22 cellular contexts compared by ENCODE assay signal in genomic region chr18:35818353-35818667, GRCh38.
A peak's percentile ranks its signal among the peaks of the same experiment; 100 is the strongest.
DNase-seq lines count a peak whose midpoint lies in the region; ATAC-seq, FAIRE-seq and TF ChIP-seq lines count a peak whose summit lies in the region.
"Had no signal": no experiment of that assay in that cellular context is flagged by ENCODE, and none has a peak within 500 bp of the region (broad histone marks: within the 10 kb centered on the region; RNA-seq: fewer than 3 reads in every experiment).

No MANE protein-coding gene starts in this region.

- H3K4ac ChIP-seq in neuronal stem cell (ENCODE audit: low read length): no peak overlapping the region

- H3K4me2 ChIP-seq in HepG2 (ENCODE audit: low read depth, low read length) (peak overlapping the region; percentile 29), neuronal stem cell (ENCODE audit: insufficient read depth, low read length, poor library complexity, severe bottlenecking) (no peak overlapping the region)
- H3K4me2 ChIP-seq: BLaER1 had no signal

- TF ChIP-seq POLR2A in HepG2 (IDR thresholded peaks at IDR 0.05; ENCODE audit: insufficient read depth in 1 of 2, low read depth in 2 of 2, low read length in 2 of 2) (no peak), right lobe of liver (IDR thresholded peaks at IDR 0.05) (no peak), esophagus muscularis mucosa (IDR thresholded peaks at IDR 0.05; ENCODE audit: low read depth) (no peak)

- DNase-seq in HepG2 (ENCODE audit: low spot score): no peak
- DNase-seq in right lobe of liver: no peak
- no peak for DNase-seq in WTC11 (ENCODE audit: low spot score)
- no peak for DNase-seq in neuronal stem cell (ENCODE audit: low spot score)
- no peak for DNase-seq in esophagus muscularis mucosa (ENCODE audit: extremely low spot score)
- DNase-seq: 8988T; CD4-positive, alpha-beta memory T cell; DMS153; DMS79; GDM1; HFFc6; IMR-90 had no signal

- no peak overlapping the region for H4K8ac ChIP-seq in neuronal stem cell (ENCODE audit: low read depth, low read length)

- H3K9ac ChIP-seq in HepG2 (ENCODE audit: insufficient read depth, low read depth, low read length): no peak overlapping the region
- H3K9ac ChIP-seq in neuronal stem cell (ENCODE audit: low read depth, low read length, poor library complexity): no peak overlapping the region
- H3K9ac ChIP-seq: BLaER1 had no signal

- ATAC-seq in HepG2: peak; percentile 39
- ATAC-seq in right lobe of liver: no peak
- peak; percentile 55 for ATAC-seq in WTC11
- no peak for ATAC-seq in GM19023 (IDR thresholded peaks at IDR 0.05; ENCODE audit: unreplicated experiment)
- no peak for ATAC-seq in HG03565 (IDR thresholded peaks at IDR 0.05; ENCODE audit: unreplicated experiment)
- ATAC-seq: HCT116 had no signal

- intact Hi-C loops in HepG2 (cut with micrococcal nuclease; ENCODE audit: unreplicated experiment): no loop called here
- intact Hi-C loops in right lobe of liver (cut with DNase I): no loop called here
- intact Hi-C loops in esophagus muscularis mucosa (cut with DNase I): no loop called here

- H3K27ac Mint-ChIP-seq in WTC11: 0 out of 2 replicates have a peak overlapping the region, but pooled peaks have one; percentile 4
- H3K27ac Mint-ChIP-seq: CD14-positive monocyte; CD4-positive, alpha-beta memory T cell; HFFc6 had no signal

- TF ChIP-seq EP300 in HepG2 (IDR thresholded peaks at IDR 0.05; ENCODE audit: low read depth in 2 of 2, low read length in 2 of 2) (no peak), HepG2 (CRISPR knock-in tag; IDR thresholded peaks at IDR 0.05; ENCODE audit: borderline replicate concordance) (no peak), esophagus muscularis mucosa (IDR thresholded peaks at IDR 0.05) (no peak)

- H3K9me3 ChIP-seq in HepG2 (ENCODE audit: low read length): no peaks in the 10 kb centered on the region
- no peaks in the 10 kb centered on the region for H3K9me3 ChIP-seq in right lobe of liver
- H3K9me3 ChIP-seq in neuronal stem cell (replicated peaks in 1 of 2; ENCODE audit: control insufficient read depth in 2 of 2, insufficient read depth in 1 of 2, low read depth in 1 of 2, low read length in 2 of 2): peaks cover 0 to 1% of the 10 kb centered on the region in 2 donors
- H3K9me3 ChIP-seq in esophagus muscularis mucosa: no peaks in the 10 kb centered on the region
- H3K9me3 ChIP-seq: BLaER1 had no signal

- H2AFZ ChIP-seq in HepG2 (ENCODE audit: low read length): no peak overlapping the region
- H2AFZ ChIP-seq in neuronal stem cell (ENCODE audit: low read length): peak overlapping the region; percentile 56

- no peaks in the 10 kb centered on the region for H3K27me3 Mint-ChIP-seq in WTC11 (ENCODE audit: low read depth)

- peaks cover 26% of the 10 kb centered on the region for H3K4me1 Mint-ChIP-seq in WTC11
- H3K4me1 Mint-ChIP-seq: CD4-positive, alpha-beta memory T cell had no signal

- no peak overlapping the region for H2BK5ac ChIP-seq in neuronal stem cell (ENCODE audit: low read length)

- H3K4me3 ChIP-seq in HepG2 (replicated peaks in 1 of 3; ENCODE audit: insufficient read depth in 1 of 3, low read depth in 2 of 3, low read length in 3 of 3) (peak overlapping the region in 1 of 3 experiments; percentile 2; a peak in 1 of 6 replicates), right lobe of liver (no peak overlapping the region), neuronal stem cell (ENCODE audit: low read length in 2 of 2) (no peak overlapping the region), esophagus muscularis mucosa (no peak overlapping the region)
- H3K4me3 ChIP-seq: BLaER1, K562 had no signal

- no peaks in the 10 kb centered on the region for H3K36me3 ChIP-seq in HepG2 (replicated peaks in 1 of 2; ENCODE audit: control insufficient read depth in 1 of 2, insufficient read depth in 2 of 2, low read length in 2 of 2)
- H3K36me3 ChIP-seq in right lobe of liver: no peaks in the 10 kb centered on the region
- H3K36me3 ChIP-seq in neuronal stem cell (replicated peaks in 1 of 2; ENCODE audit: control insufficient read depth in 2 of 2, insufficient read depth in 2 of 2, low read length in 2 of 2): no peaks in the 10 kb centered on the region
- H3K36me3 ChIP-seq in esophagus muscularis mucosa: no peaks in the 10 kb centered on the region
- H3K36me3 ChIP-seq: BLaER1 had no signal

- peak overlapping the region; percentile 25 for H3K14ac ChIP-seq in neuronal stem cell (ENCODE audit: low read length)

- WGBS in HepG2 (ENCODE audit: low lambda C conversion rate): 57% methylated on average over 5 of the region's 12 CpGs
- WGBS in right lobe of liver (ENCODE audit: insufficient coverage, low coverage, low lambda C conversion rate, missing lambda C conversion rate): 70% methylated on average over 4 of the region's 12 CpGs
- WGBS in neuronal stem cell (ENCODE audit: extremely low coverage in 2 of 2, insufficient read length in 2 of 2, insufficient replicate concordance in 1 of 2), 2 donors: no CpG with 5 or more reads among the region's 12 CpGs
- WGBS in esophagus muscularis mucosa: 75% methylated on average over 10 of the region's 12 CpGs

- POLR2A ChIA-PET in HepG2 (lab: Yijun Ruan, JAX): no interaction called here
- POLR2A ChIA-PET in WTC11 (lab: Charles Lee): no interaction called here

- in situ Hi-C loops in HepG2 (cut with HindIII; ENCODE audit: extremely low pct_ligation_motif_present, low pct_unique_long_range_greater_than_20kb): no loop called here

- no peak overlapping the region for H4K91ac ChIP-seq in neuronal stem cell (ENCODE audit: low read depth, low read length, poor library complexity)

- TF ChIP-seq CTCF in HepG2 (CRISPR knock-in tag; IDR thresholded peaks at IDR 0.05) (no peak), right lobe of liver (IDR thresholded peaks at IDR 0.05) (no peak), WTC11 (IDR thresholded peaks at IDR 0.05) (no peak), esophagus muscularis mucosa (IDR thresholded peaks at IDR 0.05) (no peak)

- TF ChIP-seq RAD21 in HepG2 (CRISPR knock-in tag; IDR thresholded peaks at IDR 0.05): no peak

- BruUV-seq in HepG2 (replicated peaks; lab: Mats Ljungman, UMichigan): no TSS peak

- H3K27ac ChIP-seq in HepG2 (ENCODE audit: extremely low read length, insufficient read depth, low read length): no peak overlapping the region
- H3K27ac ChIP-seq in right lobe of liver: no peak overlapping the region
- H3K27ac ChIP-seq in neuronal stem cell (replicated peaks; ENCODE audit: low read length): no peak overlapping the region
- no peak overlapping the region for H3K27ac ChIP-seq in esophagus muscularis mucosa (replicated peaks in 1 of 4)
- H3K27ac ChIP-seq: BLaER1, HL-60 had no signal

- H2AK5ac ChIP-seq in neuronal stem cell (ENCODE audit: low read depth, low read length): no peak overlapping the region

- peak overlapping the region; percentile 57 for H3K18ac ChIP-seq in neuronal stem cell (ENCODE audit: low read length)

- H4K20me1 ChIP-seq in HepG2 (ENCODE audit: insufficient read depth, low read length): no peaks in the 10 kb centered on the region
- H4K20me1 ChIP-seq: BLaER1 had no signal

- CTCF ChIA-PET in HepG2 (lab: Yijun Ruan, JAX; ENCODE audit: low intra/inter-chr PET ratio, low total read pairs): no interaction called here
- CTCF ChIA-PET in WTC11 (lab: Charles Lee): interaction anchor here (1.0 to 1.2 kb wide), 2 partner anchors 65 to 132 kb away, joined by 3 to 4 read pairs; no protein-coding TSS in a partner anchor

- no peak overlapping the region for H2BK120ac ChIP-seq in neuronal stem cell (ENCODE audit: low read depth, low read length)

- no peak overlapping the region for H2BK12ac ChIP-seq in neuronal stem cell (ENCODE audit: low read length)

- no peaks in the 10 kb centered on the region for H3K27me3 ChIP-seq in HepG2 (ENCODE audit: control insufficient read depth in 1 of 2, insufficient read depth in 2 of 2, low read length in 2 of 2)
- no peaks in the 10 kb centered on the region for H3K27me3 ChIP-seq in right lobe of liver
- H3K27me3 ChIP-seq in neuronal stem cell (ENCODE audit: control insufficient read depth in 3 of 3, insufficient read depth in 3 of 3, low read depth in 1 of 3, low read length in 3 of 3): no peaks in the 10 kb centered on the region
- no peaks in the 10 kb centered on the region for H3K27me3 ChIP-seq in esophagus muscularis mucosa
- H3K27me3 ChIP-seq: BLaER1 had no signal

- no peaks in the 10 kb centered on the region for H3K79me2 ChIP-seq in HepG2 (ENCODE audit: insufficient read depth, low read length)

- no peaks in the 10 kb centered on the region for H3K79me1 ChIP-seq in neuronal stem cell (ENCODE audit: low read depth, low read length)

- no peak overlapping the region for H3K23ac ChIP-seq in neuronal stem cell (ENCODE audit: low read depth, low read length, poor library complexity)

- no peak for FAIRE-seq in HepG2 (lab: Jason Lieb, UNC)
- FAIRE-seq: GM12892, GM18507, H54, K562 had no signal

- H3K9me3 Mint-ChIP-seq in WTC11: peaks cover 18% of the 10 kb centered on the region
- H3K9me3 Mint-ChIP-seq: HFFc6 had no signal

- H3K36me3 Mint-ChIP-seq in WTC11: peaks cover 21% of the 10 kb centered on the region
- H3K36me3 Mint-ChIP-seq: CD14-positive monocyte; CD4-positive, alpha-beta memory T cell had no signal

- no peak overlapping the region for H3K4me3 Mint-ChIP-seq in WTC11
- H3K4me3 Mint-ChIP-seq: CD14-positive monocyte; CD4-positive, alpha-beta memory T cell; HFFc6 had no signal

- H3K4me1 ChIP-seq in HepG2 (ENCODE audit: insufficient read depth, low read length) (no peaks in the 10 kb centered on the region), right lobe of liver (no peaks in the 10 kb centered on the region), neuronal stem cell (ENCODE audit: control insufficient read depth in 2 of 2, insufficient read depth in 1 of 2, low read depth in 1 of 2, low read length in 2 of 2) (no peaks in the 10 kb centered on the region), esophagus muscularis mucosa (no peaks in the 10 kb centered on the region)
- H3K4me1 ChIP-seq: BLaER1 had no signal

- H2BK15ac ChIP-seq in neuronal stem cell (ENCODE audit: low read length): no peak overlapping the region

TF ChIP-seq in HepG2, 621 proteins besides CTCF, POLR2A, EP300 and RAD21 (continues in another document):
- no peak for TF ChIP-seq ZKSCAN1 (IDR thresholded peaks at IDR 0.05; ENCODE audit: low read length)
- TF ChIP-seq ZNF232 (CRISPR knock-in tag; IDR thresholded peaks at IDR 0.05; ENCODE audit: borderline replicate concordance): no peak
- TF ChIP-seq LCORL (IDR thresholded peaks at IDR 0.05): no peak
- TF ChIP-seq LCORL (CRISPR knock-in tag; IDR thresholded peaks at IDR 0.05): no peak
- no peak for TF ChIP-seq NFIB (CRISPR knock-in tag; IDR thresholded peaks at IDR 0.05; ENCODE audit: borderline replicate concordance)

Comparison
In these comparisons a context has a peak if more than half of its experiments do, and no peak if none do; other contexts are left out.
1. ATAC-seq: peak in HepG2 (single experiment) and WTC11 (single experiment); none in right lobe of liver (0 of 4), GM19023 (single experiment) and HG03565 (single experiment).